ENCODE assay signal across 13 cellular contexts in genomic region chr1:60448866-60449265, GRCh38.
A peak's percentile ranks its signal among the peaks of the same experiment; 100 is the strongest.
DNase-seq lines count a peak whose midpoint lies in the region; ATAC-seq and TF ChIP-seq lines count a peak whose summit lies in the region.
"Had no signal": no experiment of that assay in that cellular context is flagged by ENCODE, and none has a peak within 500 bp of the region (broad histone marks: within the 10 kb centered on the region; RNA-seq: fewer than 3 reads in every experiment).

No MANE protein-coding gene starts in this region.

- peak overlapping the region in 4 of 5 experiments; percentile 39 to 88 (median 42) for H3K27ac Mint-ChIP-seq in brain
- H3K27ac Mint-ChIP-seq: CD4-positive, alpha-beta memory T cell; H9 had no signal

- H3K27me3 Mint-ChIP-seq in brain: no peaks in the 10 kb centered on the region
- H3K27me3 Mint-ChIP-seq: CD4-positive, alpha-beta memory T cell had no signal

- ATAC-seq in mucosa of descending colon (peak; percentile 56), GM21515 (IDR thresholded peaks at IDR 0.05; ENCODE audit: unreplicated experiment) (no peak), left cardiac atrium (no peak)

- no peaks in the 10 kb centered on the region for H3K4me1 ChIP-seq in mucosa of descending colon (ENCODE audit: low read depth)
- H3K4me1 ChIP-seq: BE2C had no signal

- H3K36me3 ChIP-seq in mucosa of descending colon (ENCODE audit: low read depth): no peaks in the 10 kb centered on the region
- H3K36me3 ChIP-seq: BE2C had no signal

- peaks cover 11% of the 10 kb centered on the region for H3K4me1 Mint-ChIP-seq in brain
- H3K4me1 Mint-ChIP-seq: CD4-positive, alpha-beta memory T cell; H9 had no signal

- H3K9me3 ChIP-seq in mucosa of descending colon: no peaks in the 10 kb centered on the region
- H3K9me3 ChIP-seq: BE2C had no signal

- H3K4me3 Mint-ChIP-seq in brain: peak overlapping the region in 1 of 5 experiments; percentile 52
- H3K4me3 Mint-ChIP-seq: CD4-positive, alpha-beta memory T cell; H9 had no signal

- no peak overlapping the region for H3K4me3 ChIP-seq in mucosa of descending colon

- intact Hi-C loops in mucosa of descending colon (cut with DNase I, micrococcal nuclease) (no loop called here), left cardiac atrium (cut with DNase I) (no loop called here)

- peak; percentile 39 for DNase-seq in NCI-H446 treated with DMSO at 0.1 percent for 48 hours (lab: John Stamatoyannopoulos, UW)
- DNase-seq in mucosa of descending colon: no peak
- peak; percentile 17 for DNase-seq in superior temporal gyrus (ENCODE audit: extremely low spot score)
- DNase-seq in cortex of kidney (lab: John Stamatoyannopoulos, UW): no peak
- no peak for DNase-seq in left cardiac atrium
- DNase-seq: BE2C; CD4-positive, alpha-beta memory T cell; DMS79; EL; GOT3; H9 had no signal

- no peaks in the 10 kb centered on the region for H3K36me3 Mint-ChIP-seq in brain
- H3K36me3 Mint-ChIP-seq: CD4-positive, alpha-beta memory T cell had no signal

- TF ChIP-seq CTCF in brain (conservative IDR thresholded peaks at IDR 0.05) (no peak), mucosa of descending colon (IDR thresholded peaks at IDR 0.05) (no peak)

- peaks cover 2 to 35% (median 7%) of the 10 kb centered on the region in 5 experiments for H3K9me3 Mint-ChIP-seq in brain
- H3K9me3 Mint-ChIP-seq: H9 had no signal

Comparison
In these comparisons a context has a peak if more than half of its experiments do, and no peak if none do; other contexts are left out.
1. DNase-seq: peak in NCI-H446 treated with DMSO at 0.1 percent for 48 hours (single experiment) and superior temporal gyrus (single experiment); none in mucosa of descending colon (0 of 3), cortex of kidney (single experiment) and left cardiac atrium (single experiment).